ENCODE assay signal across 1 cellular context in the genomic region with DNA sequence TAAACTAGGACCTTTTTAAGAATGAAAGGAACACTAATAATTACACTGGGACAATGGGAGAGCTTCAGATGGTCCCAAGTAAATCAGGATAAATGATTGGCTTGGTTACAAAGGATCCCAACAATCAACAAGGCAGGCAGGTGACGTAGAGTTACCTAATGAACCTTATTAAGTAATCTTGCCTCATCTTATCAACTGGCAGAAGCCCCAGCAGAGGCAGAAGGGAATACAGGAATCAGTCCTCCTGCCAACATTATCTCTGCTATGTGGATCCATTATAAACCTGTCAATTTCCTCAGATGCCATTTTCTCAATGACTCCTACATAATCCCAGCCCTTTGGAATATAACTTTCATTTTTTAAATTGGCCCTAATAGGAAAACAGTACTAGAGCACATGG.
TF ChIP-seq lines count a peak whose summit lies in the region.

No MANE protein-coding gene starts in this region.

TF ChIP-seq in HepG2, 621 proteins besides CTCF, POLR2A, EP300 and RAD21:
- no peak for TF ChIP-seq ARNTL (CRISPR knock-in tag; IDR thresholded peaks at IDR 0.05)
- no peak for TF ChIP-seq AGO1 (IDR thresholded peaks at IDR 0.05; ENCODE audit: low read depth, low read length, poor library complexity, severe bottlenecking)
- TF ChIP-seq ATF7 (IDR thresholded peaks at IDR 0.05), result no peak
- no peak for TF ChIP-seq ATF7 (CRISPR knock-in tag; IDR thresholded peaks at IDR 0.05)
- no peak for TF ChIP-seq KLF12 (CRISPR knock-in tag; IDR thresholded peaks at IDR 0.05; ENCODE audit: borderline replicate concordance)
- TF ChIP-seq, protein P1, sequence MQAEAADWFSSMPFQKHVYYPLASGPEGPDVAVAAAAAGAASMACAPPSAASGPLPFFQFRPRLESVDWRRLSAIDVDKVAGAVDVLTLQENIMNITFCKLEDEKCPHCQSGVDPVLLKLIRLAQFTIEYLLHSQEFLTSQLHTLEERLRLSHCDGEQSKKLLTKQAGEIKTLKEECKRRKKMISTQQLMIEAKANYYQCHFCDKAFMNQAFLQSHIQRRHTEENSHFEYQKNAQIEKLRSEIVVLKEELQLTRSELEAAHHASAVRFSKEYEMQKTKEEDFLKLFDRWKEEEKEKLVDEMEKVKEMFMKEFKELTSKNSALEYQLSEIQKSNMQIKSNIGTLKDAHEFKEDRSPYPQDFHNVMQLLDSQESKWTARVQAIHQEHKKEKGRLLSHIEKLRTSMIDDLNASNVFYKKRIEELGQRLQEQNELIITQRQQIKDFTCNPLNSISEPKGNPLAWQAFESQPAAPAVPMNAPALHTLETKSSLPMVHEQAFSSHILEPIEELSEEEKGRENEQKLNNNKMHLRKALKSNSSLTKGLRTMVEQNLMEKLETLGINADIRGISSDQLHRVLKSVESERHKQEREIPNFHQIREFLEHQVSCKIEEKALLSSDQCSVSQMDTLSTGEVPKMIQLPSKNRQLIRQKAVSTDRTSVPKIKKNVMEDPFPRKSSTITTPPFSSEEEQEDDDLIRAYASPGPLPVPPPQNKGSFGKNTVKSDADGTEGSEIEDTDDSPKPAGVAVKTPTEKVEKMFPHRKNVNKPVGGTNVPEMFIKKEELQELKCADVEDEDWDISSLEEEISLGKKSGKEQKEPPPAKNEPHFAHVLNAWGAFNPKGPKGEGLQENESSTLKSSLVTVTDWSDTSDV (CRISPR knock-in tag; IDR thresholded peaks at IDR 0.05), result no peak
- TF ChIP-seq ZNF550 (CRISPR knock-in tag; IDR thresholded peaks at IDR 0.05; ENCODE audit: borderline replicate concordance), result no peak
- TF ChIP-seq HDAC1 (CRISPR knock-in tag; IDR thresholded peaks at IDR 0.05), result no peak
- no peak for TF ChIP-seq XRCC5 (optimal IDR thresholded peaks at IDR 0.05; ENCODE audit: low read length)
- TF ChIP-seq KLF15 (CRISPR knock-in tag; IDR thresholded peaks at IDR 0.05; ENCODE audit: borderline replicate concordance), result no peak
- TF ChIP-seq ZNF615 (CRISPR knock-in tag; IDR thresholded peaks at IDR 0.05; ENCODE audit: borderline replicate concordance), result no peak
- TF ChIP-seq MAF1 (CRISPR knock-in tag; IDR thresholded peaks at IDR 0.05; ENCODE audit: borderline replicate concordance), result no peak
- TF ChIP-seq ZNF160 (CRISPR knock-in tag; IDR thresholded peaks at IDR 0.05), result no peak
- no peak for TF ChIP-seq BORCS8-MEF2B (CRISPR knock-in tag; IDR thresholded peaks at IDR 0.05)
- no peak for TF ChIP-seq ZNF335 (CRISPR knock-in tag; IDR thresholded peaks at IDR 0.05)
- TF ChIP-seq KLF13 (CRISPR knock-in tag; IDR thresholded peaks at IDR 0.05), result no peak
- no peak for TF ChIP-seq SSRP1 (CRISPR knock-in tag; IDR thresholded peaks at IDR 0.05)
- no peak for TF ChIP-seq ZNF83 (CRISPR knock-in tag; IDR thresholded peaks at IDR 0.05; ENCODE audit: borderline replicate concordance)
- no peak for TF ChIP-seq ZNF7 (CRISPR knock-in tag; IDR thresholded peaks at IDR 0.05)
